In the genomic region with DNA sequence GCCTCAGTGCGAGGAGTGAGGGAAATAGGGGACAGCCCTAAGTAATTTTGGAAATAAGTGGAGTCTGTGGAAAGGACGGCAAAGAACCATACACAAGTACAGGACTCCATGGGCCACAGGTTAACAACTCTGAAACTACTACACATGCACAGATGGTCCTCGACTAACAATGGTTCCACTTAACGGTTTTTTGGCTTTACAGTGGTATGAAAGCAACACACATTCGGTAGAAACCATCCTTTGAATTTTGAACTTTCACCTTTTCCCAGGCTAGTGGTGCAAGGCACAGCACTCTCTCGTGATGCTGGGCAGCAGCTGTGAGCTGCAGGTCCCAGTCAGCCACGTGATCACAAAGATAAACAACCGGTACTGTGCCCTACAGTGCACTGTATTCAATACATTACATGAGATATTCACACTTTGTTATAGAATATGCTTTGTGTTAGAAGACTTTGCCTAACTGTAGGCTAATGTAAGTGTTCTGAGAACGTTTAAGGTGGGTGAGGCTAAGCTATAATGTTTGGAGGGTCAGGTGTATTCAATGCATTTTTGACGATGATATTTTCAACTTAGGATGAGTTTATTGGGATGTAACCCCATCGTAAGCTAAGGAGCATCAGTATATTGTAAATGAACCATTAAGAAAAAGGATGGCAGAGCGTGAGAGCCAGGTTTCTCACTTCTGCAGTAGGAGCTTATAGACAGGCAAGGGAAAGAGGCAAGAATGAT, we compare ENCODE assay signal across 1 cellular context.
TF ChIP-seq lines count a peak whose summit lies in the region.

No MANE protein-coding gene starts in this region.

TF ChIP-seq in HepG2, 621 proteins besides CTCF, POLR2A, EP300 and RAD21 (continued from another document and continues in another):
- TF ChIP-seq CENPX (CRISPR knock-in tag; IDR thresholded peaks at IDR 0.05) (no peak), SIX1 (CRISPR knock-in tag; IDR thresholded peaks at IDR 0.05; ENCODE audit: borderline replicate concordance) (no peak), MEIS2 (CRISPR knock-in tag; IDR thresholded peaks at IDR 0.05) (no peak), KMT2B (CRISPR knock-in tag; IDR thresholded peaks at IDR 0.05) (peak; percentile 76), RFXANK (CRISPR knock-in tag; IDR thresholded peaks at IDR 0.05) (0 out of 2 replicates have a peak, but pooled peaks have one; percentile 35), MAZ (IDR thresholded peaks at IDR 0.05; ENCODE audit: borderline replicate concordance, low read depth, low read length) (no peak), MAZ (CRISPR knock-in tag; IDR thresholded peaks at IDR 0.05; ENCODE audit: low read depth) (0 out of 2 replicates have a peak, but pooled peaks have one; percentile 9), RBFOX2 (IDR thresholded peaks at IDR 0.05; ENCODE audit: low read depth, low read length) (no peak), GTF3A (CRISPR knock-in tag; conservative IDR thresholded peaks at IDR 0.05) (no peak), ZNF296 (CRISPR knock-in tag; conservative IDR thresholded peaks at IDR 0.05) (no peak), SSRP1 (CRISPR knock-in tag; IDR thresholded peaks at IDR 0.05) (peak; percentile 86; the same call in 1 of the 2 replicates), BHLHE40 (IDR thresholded peaks at IDR 0.05; ENCODE audit: low read length) (peak; percentile 93), ZNF746 (CRISPR knock-in tag; IDR thresholded peaks at IDR 0.05) (no peak), STAG1 (CRISPR knock-in tag; IDR thresholded peaks at IDR 0.05) (peak; percentile 25), GFI1 (CRISPR knock-in tag; IDR thresholded peaks at IDR 0.05; ENCODE audit: borderline replicate concordance) (peak; percentile 63; the same call in 1 of the 2 replicates), ZNF496 (CRISPR knock-in tag; IDR thresholded peaks at IDR 0.05; ENCODE audit: insufficient replicate concordance) (no peak), U2AF1 (optimal IDR thresholded peaks at IDR 0.05; ENCODE audit: low read depth, low read length) (no peak), EHMT2 (IDR thresholded peaks at IDR 0.05; ENCODE audit: borderline replicate concordance, low read depth, low read length) (no peak; the same call in 1 of the 2 replicates), TEF (CRISPR knock-in tag; IDR thresholded peaks at IDR 0.05) (no peak), ZFP36L1 (CRISPR knock-in tag; IDR thresholded peaks at IDR 0.05) (peak; percentile 86; the same call in 1 of the 2 replicates), ZNF451 (CRISPR knock-in tag; IDR thresholded peaks at IDR 0.05) (no peak), CSRNP2 (CRISPR knock-in tag; conservative IDR thresholded peaks at IDR 0.05; ENCODE audit: low read depth) (no peak), RAD51 (IDR thresholded peaks at IDR 0.05; ENCODE audit: borderline replicate concordance) (peak; percentile 86), ZNF460 (CRISPR knock-in tag; IDR thresholded peaks at IDR 0.05; ENCODE audit: borderline replicate concordance) (peak; percentile 14; the same call in 1 of the 2 replicates), ZMYM2 (CRISPR knock-in tag; IDR thresholded peaks at IDR 0.05) (peak; percentile 74), SAFB2 (CRISPR knock-in tag; IDR thresholded peaks at IDR 0.05; ENCODE audit: borderline replicate concordance, low read depth) (no peak)
- TF ChIP-seq, protein P1, sequence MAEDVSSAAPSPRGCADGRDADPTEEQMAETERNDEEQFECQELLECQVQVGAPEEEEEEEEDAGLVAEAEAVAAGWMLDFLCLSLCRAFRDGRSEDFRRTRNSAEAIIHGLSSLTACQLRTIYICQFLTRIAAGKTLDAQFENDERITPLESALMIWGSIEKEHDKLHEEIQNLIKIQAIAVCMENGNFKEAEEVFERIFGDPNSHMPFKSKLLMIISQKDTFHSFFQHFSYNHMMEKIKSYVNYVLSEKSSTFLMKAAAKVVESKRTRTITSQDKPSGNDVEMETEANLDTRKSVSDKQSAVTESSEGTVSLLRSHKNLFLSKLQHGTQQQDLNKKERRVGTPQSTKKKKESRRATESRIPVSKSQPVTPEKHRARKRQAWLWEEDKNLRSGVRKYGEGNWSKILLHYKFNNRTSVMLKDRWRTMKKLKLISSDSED (CRISPR knock-in tag; IDR thresholded peaks at IDR 0.05) = no peak
- TF ChIP-seq, protein P2, sequence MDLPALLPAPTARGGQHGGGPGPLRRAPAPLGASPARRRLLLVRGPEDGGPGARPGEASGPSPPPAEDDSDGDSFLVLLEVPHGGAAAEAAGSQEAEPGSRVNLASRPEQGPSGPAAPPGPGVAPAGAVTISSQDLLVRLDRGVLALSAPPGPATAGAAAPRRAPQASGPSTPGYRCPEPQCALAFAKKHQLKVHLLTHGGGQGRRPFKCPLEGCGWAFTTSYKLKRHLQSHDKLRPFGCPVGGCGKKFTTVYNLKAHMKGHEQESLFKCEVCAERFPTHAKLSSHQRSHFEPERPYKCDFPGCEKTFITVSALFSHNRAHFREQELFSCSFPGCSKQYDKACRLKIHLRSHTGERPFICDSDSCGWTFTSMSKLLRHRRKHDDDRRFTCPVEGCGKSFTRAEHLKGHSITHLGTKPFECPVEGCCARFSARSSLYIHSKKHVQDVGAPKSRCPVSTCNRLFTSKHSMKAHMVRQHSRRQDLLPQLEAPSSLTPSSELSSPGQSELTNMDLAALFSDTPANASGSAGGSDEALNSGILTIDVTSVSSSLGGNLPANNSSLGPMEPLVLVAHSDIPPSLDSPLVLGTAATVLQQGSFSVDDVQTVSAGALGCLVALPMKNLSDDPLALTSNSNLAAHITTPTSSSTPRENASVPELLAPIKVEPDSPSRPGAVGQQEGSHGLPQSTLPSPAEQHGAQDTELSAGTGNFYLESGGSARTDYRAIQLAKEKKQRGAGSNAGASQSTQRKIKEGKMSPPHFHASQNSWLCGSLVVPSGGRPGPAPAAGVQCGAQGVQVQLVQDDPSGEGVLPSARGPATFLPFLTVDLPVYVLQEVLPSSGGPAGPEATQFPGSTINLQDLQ (CRISPR knock-in tag; IDR thresholded peaks at IDR 0.05) = 0 out of 2 replicates have a peak, but pooled peaks have one; percentile 51
- TF ChIP-seq, protein P3, sequence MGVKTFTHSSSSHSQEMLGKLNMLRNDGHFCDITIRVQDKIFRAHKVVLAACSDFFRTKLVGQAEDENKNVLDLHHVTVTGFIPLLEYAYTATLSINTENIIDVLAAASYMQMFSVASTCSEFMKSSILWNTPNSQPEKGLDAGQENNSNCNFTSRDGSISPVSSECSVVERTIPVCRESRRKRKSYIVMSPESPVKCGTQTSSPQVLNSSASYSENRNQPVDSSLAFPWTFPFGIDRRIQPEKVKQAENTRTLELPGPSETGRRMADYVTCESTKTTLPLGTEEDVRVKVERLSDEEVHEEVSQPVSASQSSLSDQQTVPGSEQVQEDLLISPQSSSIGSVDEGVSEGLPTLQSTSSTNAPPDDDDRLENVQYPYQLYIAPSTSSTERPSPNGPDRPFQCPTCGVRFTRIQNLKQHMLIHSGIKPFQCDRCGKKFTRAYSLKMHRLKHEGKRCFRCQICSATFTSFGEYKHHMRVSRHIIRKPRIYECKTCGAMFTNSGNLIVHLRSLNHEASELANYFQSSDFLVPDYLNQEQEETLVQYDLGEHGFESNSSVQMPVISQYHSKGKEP (CRISPR knock-in tag; IDR thresholded peaks at IDR 0.05) = no peak
- TF ChIP-seq, protein P4, sequence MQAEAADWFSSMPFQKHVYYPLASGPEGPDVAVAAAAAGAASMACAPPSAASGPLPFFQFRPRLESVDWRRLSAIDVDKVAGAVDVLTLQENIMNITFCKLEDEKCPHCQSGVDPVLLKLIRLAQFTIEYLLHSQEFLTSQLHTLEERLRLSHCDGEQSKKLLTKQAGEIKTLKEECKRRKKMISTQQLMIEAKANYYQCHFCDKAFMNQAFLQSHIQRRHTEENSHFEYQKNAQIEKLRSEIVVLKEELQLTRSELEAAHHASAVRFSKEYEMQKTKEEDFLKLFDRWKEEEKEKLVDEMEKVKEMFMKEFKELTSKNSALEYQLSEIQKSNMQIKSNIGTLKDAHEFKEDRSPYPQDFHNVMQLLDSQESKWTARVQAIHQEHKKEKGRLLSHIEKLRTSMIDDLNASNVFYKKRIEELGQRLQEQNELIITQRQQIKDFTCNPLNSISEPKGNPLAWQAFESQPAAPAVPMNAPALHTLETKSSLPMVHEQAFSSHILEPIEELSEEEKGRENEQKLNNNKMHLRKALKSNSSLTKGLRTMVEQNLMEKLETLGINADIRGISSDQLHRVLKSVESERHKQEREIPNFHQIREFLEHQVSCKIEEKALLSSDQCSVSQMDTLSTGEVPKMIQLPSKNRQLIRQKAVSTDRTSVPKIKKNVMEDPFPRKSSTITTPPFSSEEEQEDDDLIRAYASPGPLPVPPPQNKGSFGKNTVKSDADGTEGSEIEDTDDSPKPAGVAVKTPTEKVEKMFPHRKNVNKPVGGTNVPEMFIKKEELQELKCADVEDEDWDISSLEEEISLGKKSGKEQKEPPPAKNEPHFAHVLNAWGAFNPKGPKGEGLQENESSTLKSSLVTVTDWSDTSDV (CRISPR knock-in tag; IDR thresholded peaks at IDR 0.05) = no peak
- TF ChIP-seq, protein P5, sequence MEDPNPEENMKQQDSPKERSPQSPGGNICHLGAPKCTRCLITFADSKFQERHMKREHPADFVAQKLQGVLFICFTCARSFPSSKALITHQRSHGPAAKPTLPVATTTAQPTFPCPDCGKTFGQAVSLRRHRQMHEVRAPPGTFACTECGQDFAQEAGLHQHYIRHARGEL (CRISPR knock-in tag; IDR thresholded peaks at IDR 0.05) = no peak
- TF ChIP-seq, protein P6, sequence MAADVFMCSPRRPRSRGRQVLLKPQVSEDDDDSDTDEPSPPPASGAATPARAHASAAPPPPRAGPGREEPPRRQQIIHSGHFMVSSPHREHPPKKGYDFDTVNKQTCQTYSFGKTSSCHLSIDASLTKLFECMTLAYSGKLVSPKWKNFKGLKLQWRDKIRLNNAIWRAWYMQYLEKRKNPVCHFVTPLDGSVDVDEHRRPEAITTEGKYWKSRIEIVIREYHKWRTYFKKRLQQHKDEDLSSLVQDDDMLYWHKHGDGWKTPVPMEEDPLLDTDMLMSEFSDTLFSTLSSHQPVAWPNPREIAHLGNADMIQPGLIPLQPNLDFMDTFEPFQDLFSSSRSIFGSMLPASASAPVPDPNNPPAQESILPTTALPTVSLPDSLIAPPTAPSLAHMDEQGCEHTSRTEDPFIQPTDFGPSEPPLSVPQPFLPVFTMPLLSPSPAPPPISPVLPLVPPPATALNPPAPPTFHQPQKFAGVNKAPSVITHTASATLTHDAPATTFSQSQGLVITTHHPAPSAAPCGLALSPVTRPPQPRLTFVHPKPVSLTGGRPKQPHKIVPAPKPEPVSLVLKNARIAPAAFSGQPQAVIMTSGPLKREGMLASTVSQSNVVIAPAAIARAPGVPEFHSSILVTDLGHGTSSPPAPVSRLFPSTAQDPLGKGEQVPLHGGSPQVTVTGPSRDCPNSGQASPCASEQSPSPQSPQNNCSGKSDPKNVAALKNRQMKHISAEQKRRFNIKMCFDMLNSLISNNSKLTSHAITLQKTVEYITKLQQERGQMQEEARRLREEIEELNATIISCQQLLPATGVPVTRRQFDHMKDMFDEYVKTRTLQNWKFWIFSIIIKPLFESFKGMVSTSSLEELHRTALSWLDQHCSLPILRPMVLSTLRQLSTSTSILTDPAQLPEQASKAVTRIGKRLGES (CRISPR knock-in tag; IDR thresholded peaks at IDR 0.05; ENCODE audit: borderline replicate concordance) = peak; percentile 92
- TF ChIP-seq, protein P7, sequence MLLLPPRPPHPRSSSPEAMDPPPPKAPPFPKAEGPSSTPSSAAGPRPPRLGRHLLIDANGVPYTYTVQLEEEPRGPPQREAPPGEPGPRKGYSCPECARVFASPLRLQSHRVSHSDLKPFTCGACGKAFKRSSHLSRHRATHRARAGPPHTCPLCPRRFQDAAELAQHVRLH (CRISPR knock-in tag; IDR thresholded peaks at IDR 0.05; ENCODE audit: borderline replicate concordance, low read depth) = peak; percentile 87; the same call in 1 of the 2 replicates
